In genomic region chr5:35058395-35058794, GRCh38 we compare ENCODE assay signal across 16 cellular contexts. TPM values are rescaled to one million over a fixed set of nuclear protein-coding genes. Genes with fewer than 3 reads are reported as not detected.
DNase-seq lines count a peak whose midpoint lies in the region; ATAC-seq and TF ChIP-seq lines count a peak whose summit lies in the region.
"Had no signal": no experiment of that assay in that cellular context is flagged by ENCODE, and none has a peak within 500 bp of the region (broad histone marks: within the 10 kb centered on the region; RNA-seq: fewer than 3 reads in every experiment).

No MANE protein-coding gene starts in this region.

- CTCF ChIA-PET in mammary epithelial cell (lab: Charles Lee; ENCODE audit: low non-redundant PET), result no interaction called here

- peak; percentile 87 for ATAC-seq in GM21825 (IDR thresholded peaks at IDR 0.05; ENCODE audit: unreplicated experiment)
- ATAC-seq in HG03280 (IDR thresholded peaks at IDR 0.05; ENCODE audit: unreplicated experiment), result peak; percentile 60
- ATAC-seq: T-helper 17 cell had no signal

- no peaks in the 10 kb centered on the region for H4K20me1 ChIP-seq in mammary epithelial cell (ENCODE audit: insufficient read depth, low read length)

- no peak overlapping the region for H3K4me2 ChIP-seq in mammary epithelial cell (ENCODE audit: insufficient read depth, low read depth, low read length)

- intact Hi-C loops in mammary epithelial cell (cut with micrococcal nuclease), result no loop called here

- no peak overlapping the region for H3K27ac ChIP-seq in mammary epithelial cell (ENCODE audit: insufficient read depth, low read depth, low read length)
- H3K27ac ChIP-seq: neutrophil had no signal

- H3K36me3 ChIP-seq in mammary epithelial cell (ENCODE audit: insufficient read depth, low read length), result no peaks in the 10 kb centered on the region
- H3K36me3 ChIP-seq: neutrophil had no signal

- H2AFZ ChIP-seq in mammary epithelial cell (ENCODE audit: low read depth, low read length), result no peak overlapping the region

- H3K27me3 ChIP-seq in mammary epithelial cell (ENCODE audit: insufficient read depth, low read length), result no peaks in the 10 kb centered on the region
- H3K27me3 ChIP-seq: neutrophil had no signal

- no peaks in the 10 kb centered on the region for H3K79me2 ChIP-seq in mammary epithelial cell (ENCODE audit: insufficient read depth, low read length)

- peak; percentile 6 for DNase-seq in stimulated activated CD4-positive, alpha-beta T cell treated with anti-CD3 and anti-CD28 coated beads, Interleukin-4, amount 100 ng/mL, for 24 hours
- DNase-seq in stimulated activated CD4-positive, alpha-beta T cell treated with anti-CD3 and anti-CD28 coated beads, Interleukin-4, amount 100 ng/mL, for 1 hour, result no peak
- DNase-seq in islet precursor cell (no peak), NCI-H526 treated with DMSO at 0.1 percent for 48 hours (lab: John Stamatoyannopoulos, UW) (no peak), mammary epithelial cell (no peak), HuH-7.5 (ENCODE audit: low spot score) (no peak)
- DNase-seq: activated CD8-positive, alpha-beta memory T cell treated with anti-CD3 and anti-CD28 coated beads, Interleukin-2, amount 50 U/mL, for 48 hours; caudate nucleus; GDM1; HFFc6; stimulated activated CD4-positive, alpha-beta T cell treated with anti-CD3 and anti-CD28 coated beads, Interleukin-15, amount 100 ng/mL, for 24 hours; T-helper 17 cell had no signal

- H3K9ac ChIP-seq in mammary epithelial cell (ENCODE audit: insufficient read depth, low read length), result no peak overlapping the region

- H3K4me3 ChIP-seq in mammary epithelial cell (replicated peaks in 1 of 3; ENCODE audit: insufficient read depth in 1 of 3, low read depth in 2 of 3, low read length in 3 of 3), result no peak overlapping the region

- H3K4me1 ChIP-seq in mammary epithelial cell (ENCODE audit: insufficient read depth, low read length), result no peaks in the 10 kb centered on the region

- in situ Hi-C loops in mammary epithelial cell (cut with MboI; ENCODE audit: low sequenced_read_pairs in 2 of 2), result no loop called here

- TF ChIP-seq CTCF in mammary epithelial cell (conservative IDR thresholded peaks at IDR 0.05 in 1 of 2, IDR thresholded peaks at IDR 0.05 in 1 of 2; ENCODE audit: extremely low read depth in 1 of 2, insufficient read depth in 1 of 2, low read depth in 1 of 2, low read length in 2 of 2), result no peak

- dilution Hi-C loops in mammary epithelial cell (cut with HindIII; ENCODE audit: low sequenced_read_pairs), result no loop called here

- no peaks in the 10 kb centered on the region for H3K9me3 ChIP-seq in mammary epithelial cell (replicated peaks; ENCODE audit: insufficient read depth, low read length)
- H3K9me3 ChIP-seq: neutrophil had no signal

- BruUV-seq in mammary epithelial cell (replicated peaks; lab: Mats Ljungman, UMichigan), result no TSS peak

- WGBS in mammary epithelial cell (ENCODE audit: low coverage, missing lambda C conversion rate), result 79% methylated on average over 2 of the region's 2 CpGs

RNA-seq across cellular contexts. Expression of gene AGXT2, which starts 10.6 kb away (rescaled TPM):
- total RNA-seq in mammary epithelial cell, result not detected
- not detected for polyA plus RNA-seq in mammary epithelial cell
- polyA minus RNA-seq in mammary epithelial cell, result not detected
- total RNA-seq: HFFc6, T-helper 17 cell had no signal
- polyA plus RNA-seq: keratinocyte had no signal
